In the genomic region with DNA sequence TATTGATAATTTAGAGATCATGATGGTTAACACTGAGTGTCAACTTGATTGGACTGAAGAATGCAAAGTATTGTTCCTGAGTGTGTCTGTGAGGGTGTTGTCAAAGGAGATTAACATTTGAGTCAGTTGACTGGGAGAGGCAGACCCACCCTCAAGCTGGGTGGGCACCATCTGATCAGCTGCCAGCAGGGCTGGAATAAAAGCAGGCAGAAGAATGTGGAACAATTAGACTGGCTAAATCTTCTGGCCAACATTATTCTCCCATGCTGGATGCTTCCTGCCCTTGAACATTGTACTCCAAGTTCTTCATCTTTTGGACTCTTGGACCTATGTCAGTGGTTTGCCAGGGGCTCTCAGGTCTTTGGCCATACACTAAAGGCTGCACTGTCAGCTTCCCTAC, we compare ENCODE assay signal across 30 cellular contexts.
"Had no signal": no experiment of that assay in that cellular context is flagged by ENCODE, and none has a peak within 500 bp of the region (broad histone marks: within the 10 kb centered on the region; RNA-seq: fewer than 3 reads in every experiment).

No MANE protein-coding gene starts in this region.

- H3K27me3 Mint-ChIP-seq: activated CD4-positive, alpha-beta memory T cell treated with anti-CD3 and anti-CD28 coated beads, Interleukin-2, amount 10 ng/mL, durations not matched to agents 7 days and 5 days; activated CD4-positive, alpha-beta T cell treated with anti-CD3 and anti-CD28 coated beads for 36 hours; activated CD4-positive, alpha-beta T cell treated with anti-CD3 and anti-CD28 coated beads, Interleukin-2, amount 10 ng/mL, durations not matched to agents 24 days and 14 days; activated naive CD4-positive, alpha-beta T cell treated with anti-CD3 and anti-CD28 coated beads, Interleukin-2, amount 10 ng/mL, durations not matched to agents 7 days and 5 days; activated naive CD8-positive, alpha-beta T cell treated with anti-CD3 and anti-CD28 coated beads, Interleukin-2, amount 10 ng/mL, durations not matched to agents 7 days and 5 days; activated T-cell treated with anti-CD3 and anti-CD28 coated beads, Interleukin-2, amount 50 U/mL, for 24 hours; T-helper 17 cell had no signal

- H3K9me3 ChIP-seq: ascending aorta, breast epithelium, colonic mucosa had no signal

- H3K36me3 ChIP-seq: ascending aorta, breast epithelium, cardiac muscle cell, colonic mucosa had no signal

- H3K27me3 ChIP-seq: ascending aorta, breast epithelium, cardiac muscle cell, colonic mucosa had no signal

- H3K27ac Mint-ChIP-seq: activated CD4-positive, alpha-beta memory T cell treated with anti-CD3 and anti-CD28 coated beads, Interleukin-2, amount 10 ng/mL, durations not matched to agents 7 days and 5 days; activated CD4-positive, alpha-beta T cell treated with anti-CD3 and anti-CD28 coated beads for 36 hours; activated CD4-positive, alpha-beta T cell treated with anti-CD3 and anti-CD28 coated beads, Interleukin-2, amount 10 ng/mL, durations not matched to agents 24 days and 14 days; activated naive CD4-positive, alpha-beta T cell treated with anti-CD3 and anti-CD28 coated beads, Interleukin-2, amount 10 ng/mL, durations not matched to agents 7 days and 5 days; activated naive CD4-positive, alpha-beta T cell treated with anti-CD3 and anti-CD28 coated beads, Interleukin-2, amount 50 U/mL, for 72 hours; activated naive CD8-positive, alpha-beta T cell treated with anti-CD3 and anti-CD28 coated beads, Interleukin-2, amount 10 ng/mL, durations not matched to agents 7 days and 5 days; activated T-cell treated with anti-CD3 and anti-CD28 coated beads, Interleukin-2, amount 50 U/mL, for 24 hours; activated T-cell treated with anti-CD3 and anti-CD28 coated beads, Interleukin-2, amount 50 U/mL, for 72 hours; brain; endodermal cell; T-helper 17 cell; T-helper 2 cell treated with Interferon-gamma antibody and Interleukin-4, amounts not matched to agents 5 μg/mL and 100 μg/mL, for 36 hours had no signal

- H3K4me1 Mint-ChIP-seq: activated CD4-positive, alpha-beta memory T cell treated with anti-CD3 and anti-CD28 coated beads, Interleukin-2, amount 10 ng/mL, durations not matched to agents 7 days and 5 days; activated CD4-positive, alpha-beta T cell treated with anti-CD3 and anti-CD28 coated beads for 36 hours; activated CD4-positive, alpha-beta T cell treated with anti-CD3 and anti-CD28 coated beads, Interleukin-2, amount 10 ng/mL, durations not matched to agents 24 days and 14 days; activated naive CD4-positive, alpha-beta T cell treated with anti-CD3 and anti-CD28 coated beads, Interleukin-2, amount 10 ng/mL, durations not matched to agents 7 days and 5 days; activated naive CD8-positive, alpha-beta T cell treated with anti-CD3 and anti-CD28 coated beads, Interleukin-2, amount 10 ng/mL, durations not matched to agents 7 days and 5 days; T-helper 17 cell had no signal

- H3K27ac ChIP-seq: ascending aorta, breast epithelium, cardiac muscle cell, colonic mucosa had no signal

- DNase-seq: activated CD4-positive, alpha-beta memory T cell treated with anti-CD3 and anti-CD28 coated beads, Interleukin-2, amount 10 ng/mL, durations not matched to agents 7 days and 5 days; activated CD4-positive, alpha-beta T cell treated with anti-CD3 and anti-CD28 coated beads for 36 hours; activated CD4-positive, alpha-beta T cell treated with anti-CD3 and anti-CD28 coated beads, Interleukin-2, amount 10 ng/mL, durations not matched to agents 24 days and 14 days; activated CD4-positive, CD25-positive, alpha-beta regulatory T cell; activated CD4-positive, CD25-positive, alpha-beta regulatory T cell treated with anti-CD3 and anti-CD28 coated beads, Interleukin-2, amount 50 U/mL, for 72 hours; activated CD8-positive, alpha-beta memory T cell treated with anti-CD3 and anti-CD28 coated beads, Interleukin-2, amount 50 U/mL, for 48 hours; activated gamma-delta T cell; activated naive CD4-positive, alpha-beta T cell; activated naive CD4-positive, alpha-beta T cell treated with anti-CD3 and anti-CD28 coated beads, Interleukin-2, amount 10 ng/mL, durations not matched to agents 7 days and 5 days; activated naive CD8-positive, alpha-beta T cell treated with anti-CD3 and anti-CD28 coated beads, Interleukin-2, amount 10 ng/mL, durations not matched to agents 7 days and 5 days; activated T-cell treated with anti-CD3 and anti-CD28 coated beads for 4 hours; activated T-cell treated with anti-CD3 and anti-CD28 coated beads, Interleukin-2, amount 50 U/mL, for 24 hours; activated T-cell treated with anti-CD3 and anti-CD28 coated beads, Interleukin-2, amount 50 U/mL, for 72 hours; central memory CD4-positive, alpha-beta T cell; cerebellar nuclear complex; colonic mucosa; effector memory CD4-positive, alpha-beta T cell; endodermal cell; foreskin fibroblast; head of caudate nucleus; T-helper 1 cell; T-helper 17 cell; T1000 had no signal

- H3K4me3 Mint-ChIP-seq: activated CD4-positive, alpha-beta memory T cell treated with anti-CD3 and anti-CD28 coated beads, Interleukin-2, amount 10 ng/mL, durations not matched to agents 7 days and 5 days; activated CD4-positive, alpha-beta T cell treated with anti-CD3 and anti-CD28 coated beads for 36 hours; activated CD4-positive, alpha-beta T cell treated with anti-CD3 and anti-CD28 coated beads, Interleukin-2, amount 10 ng/mL, durations not matched to agents 24 days and 14 days; activated naive CD4-positive, alpha-beta T cell treated with anti-CD3 and anti-CD28 coated beads, Interleukin-2, amount 10 ng/mL, durations not matched to agents 7 days and 5 days; activated naive CD8-positive, alpha-beta T cell treated with anti-CD3 and anti-CD28 coated beads, Interleukin-2, amount 10 ng/mL, durations not matched to agents 7 days and 5 days; activated T-cell treated with anti-CD3 and anti-CD28 coated beads, Interleukin-2, amount 50 U/mL, for 24 hours; activated T-cell treated with anti-CD3 and anti-CD28 coated beads, Interleukin-2, amount 50 U/mL, for 72 hours; brain; endodermal cell; T-helper 17 cell; T-helper 2 cell treated with Interferon-gamma antibody and Interleukin-4, amounts not matched to agents 5 μg/mL and 100 μg/mL, for 36 hours had no signal

- H3K4me3 ChIP-seq: ascending aorta, breast epithelium, cardiac muscle cell, colonic mucosa had no signal

- H3K36me3 Mint-ChIP-seq: activated naive CD4-positive, alpha-beta T cell treated with anti-CD3 and anti-CD28 coated beads, Interleukin-2, amount 10 ng/mL, durations not matched to agents 7 days and 5 days; activated naive CD4-positive, alpha-beta T cell treated with anti-CD3 and anti-CD28 coated beads, Interleukin-2, amount 50 U/mL, for 72 hours; activated naive CD8-positive, alpha-beta T cell treated with anti-CD3 and anti-CD28 coated beads, Interleukin-2, amount 10 ng/mL, durations not matched to agents 7 days and 5 days; brain had no signal

- H3K4me1 ChIP-seq: ascending aorta, breast epithelium, colonic mucosa had no signal

- H3K9me3 Mint-ChIP-seq: activated CD4-positive, alpha-beta T cell treated with anti-CD3 and anti-CD28 coated beads, Interleukin-2, amount 10 ng/mL, durations not matched to agents 24 days and 14 days; brain had no signal

- ATAC-seq: activated CD4-positive, alpha-beta T cell treated with anti-CD3 and anti-CD28 coated beads for 36 hours; activated naive CD4-positive, alpha-beta T cell treated with anti-CD3 and anti-CD28 coated beads, Interleukin-2, amount 50 U/mL, for 72 hours; activated T-cell treated with anti-CD3 and anti-CD28 coated beads, Interleukin-2, amount 50 U/mL, for 72 hours; esophagus mucosa; T-helper 17 cell had no signal
